ENCODE assay signal across 9 cellular contexts in genomic region chr3:78659386-78659987, GRCh38.
DNase-seq lines count a peak whose midpoint lies in the region; ATAC-seq and TF ChIP-seq lines count a peak whose summit lies in the region.
"Had no signal": no experiment of that assay in that cellular context is flagged by ENCODE, and none has a peak within 500 bp of the region (broad histone marks: within the 10 kb centered on the region; RNA-seq: fewer than 3 reads in every experiment).

No MANE protein-coding gene starts in this region.

- peaks cover 43% of the 10 kb centered on the region for H3K36me3 ChIP-seq in WERI-Rb-1
- H3K36me3 ChIP-seq in stomach: peaks cover 0 to 5% (median 0%) of the 10 kb centered on the region in 4 donors

- H3K9me3 ChIP-seq in WERI-Rb-1 (ENCODE audit: severe bottlenecking): no peaks in the 10 kb centered on the region
- H3K9me3 ChIP-seq in stomach: no peaks in the 10 kb centered on the region

- 49 to 54% (median 50%) methylated on average over 6 of the region's 6 CpGs for WGBS in stomach, 5 donors

- H3K4me3 ChIP-seq in WERI-Rb-1 (ENCODE audit: low read depth, low read length): no peak overlapping the region
- H3K4me3 ChIP-seq in stomach: no peak overlapping the region

- H3K27ac Mint-ChIP-seq in glutamatergic neuron (ENCODE audit: unreplicated experiment): no peak overlapping the region
- H3K27ac Mint-ChIP-seq: activated naive CD4-positive, alpha-beta T cell treated with anti-CD3 and anti-CD28 coated beads, Interleukin-2, amount 50 U/mL, for 72 hours had no signal

- no peaks in the 10 kb centered on the region for H3K27me3 Mint-ChIP-seq in glutamatergic neuron (ENCODE audit: unreplicated experiment)

- no peaks in the 10 kb centered on the region for H3K4me1 ChIP-seq in stomach

- intact Hi-C loops in stomach (cut with DNase I; ENCODE audit: low total_unique reads): no loop called here

- peaks cover 15% of the 10 kb centered on the region for H3K4me1 Mint-ChIP-seq in glutamatergic neuron (ENCODE audit: low read depth, unreplicated experiment)

- H3K27me3 ChIP-seq in WERI-Rb-1 (ENCODE audit: insufficient read depth, low read depth, severe bottlenecking) (no peaks in the 10 kb centered on the region), stomach (no peaks in the 10 kb centered on the region)

- peaks cover 8% of the 10 kb centered on the region for H3K9me3 Mint-ChIP-seq in glutamatergic neuron (ENCODE audit: unreplicated experiment)
- H3K9me3 Mint-ChIP-seq: activated naive CD4-positive, alpha-beta T cell treated with anti-CD3 and anti-CD28 coated beads, Interleukin-2, amount 50 U/mL, for 72 hours had no signal

- TF ChIP-seq CTCF in WERI-Rb-1 (IDR thresholded peaks at IDR 0.05; ENCODE audit: low read depth, low read length): peak; percentile 26; the same call in 1 of the 2 replicates
- TF ChIP-seq CTCF in glutamatergic neuron (IDR thresholded peaks at IDR 0.05; ENCODE audit: partially characterized antibody, unreplicated experiment): peak; percentile 91
- peak in 5 of 7 experiments; percentile 27 to 76 (median 47) for TF ChIP-seq CTCF in stomach (IDR thresholded peaks at IDR 0.05)

- ATAC-seq in HG02885 (IDR thresholded peaks at IDR 0.05; ENCODE audit: poor library complexity, unreplicated experiment) (peak; percentile 63), HG02678 (IDR thresholded peaks at IDR 0.05; ENCODE audit: unreplicated experiment) (no peak), HG03175 (IDR thresholded peaks at IDR 0.05; ENCODE audit: unreplicated experiment) (no peak)
- ATAC-seq: activated naive CD4-positive, alpha-beta T cell treated with anti-CD3 and anti-CD28 coated beads, Interleukin-2, amount 50 U/mL, for 72 hours had no signal

- H3K36me3 Mint-ChIP-seq in glutamatergic neuron (ENCODE audit: unreplicated experiment): peaks cover 1% of the 10 kb centered on the region
- H3K36me3 Mint-ChIP-seq: activated naive CD4-positive, alpha-beta T cell treated with anti-CD3 and anti-CD28 coated beads, Interleukin-2, amount 50 U/mL, for 72 hours had no signal

- no peak overlapping the region for H3K27ac ChIP-seq in WERI-Rb-1
- no peak overlapping the region for H3K27ac ChIP-seq in stomach

- TF ChIP-seq EP300 in stomach (IDR thresholded peaks at IDR 0.05): no peak

- DNase-seq in NCI-H82 (lab: John Stamatoyannopoulos, UW): peak; percentile 66
- DNase-seq in NCI-H82 treated with DMSO at 0.1 percent for 48 hours (lab: John Stamatoyannopoulos, UW; ENCODE audit: unreplicated experiment): no peak
- no peak for DNase-seq in WERI-Rb-1
- DNase-seq in glutamatergic neuron: no peak
- peak; percentile 41 for DNase-seq in stomach

- no peak for TF ChIP-seq POLR2A in stomach (IDR thresholded peaks at IDR 0.05)

- H3K4me3 Mint-ChIP-seq in glutamatergic neuron (ENCODE audit: unreplicated experiment): no peak overlapping the region

Comparison
In these comparisons a context has a peak if more than half of its experiments do, and no peak if none do; other contexts are left out.
1. DNase-seq: peak in NCI-H82 (single experiment) and stomach (single experiment); none in NCI-H82 treated with DMSO at 0.1 percent for 48 hours (single experiment), WERI-Rb-1 (single experiment) and glutamatergic neuron (single experiment).
2. CTCF ChIP-seq: peak in every context shown above with its lines; median percentile 91 in glutamatergic neuron; 47 in stomach; 26 in WERI-Rb-1.